ENCODE assay signal across 23 cellular contexts in the genomic region with DNA sequence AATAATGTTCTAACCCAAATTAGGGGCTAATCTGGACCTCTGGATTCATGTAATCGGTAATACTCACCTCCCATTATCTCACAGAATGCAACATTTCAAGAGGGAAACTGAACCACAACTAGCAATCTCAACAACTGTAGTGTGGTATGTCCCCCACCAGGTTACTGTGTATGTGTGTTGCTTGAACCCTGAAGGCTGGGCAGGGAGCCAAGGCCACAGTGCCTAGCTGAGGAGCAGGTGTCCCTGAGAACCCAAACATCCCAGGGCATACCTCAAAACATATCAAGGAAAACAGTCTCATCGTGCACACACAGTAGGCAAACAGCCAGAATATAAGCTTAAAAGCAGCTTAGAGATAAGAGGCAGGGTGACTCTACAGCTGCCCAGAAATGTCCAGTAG. TPM values are rescaled to one million over a fixed set of nuclear protein-coding genes. Genes with fewer than 3 reads are reported as not detected.
DNase-seq lines count a peak whose midpoint lies in the region; ATAC-seq, FAIRE-seq and TF ChIP-seq lines count a peak whose summit lies in the region.
"Had no signal": no experiment of that assay in that cellular context is flagged by ENCODE, and none has a peak within 500 bp of the region (broad histone marks: within the 10 kb centered on the region; RNA-seq: fewer than 3 reads in every experiment).

No MANE protein-coding gene starts in this region.

- H3K27ac ChIP-seq in pancreas, result no peak overlapping the region
- H3K27ac ChIP-seq: A549; BLaER1 treated with 17β-estradiol and CSF1 and Interleukin-3, amounts not matched to agents 10 nM and 100 nM had no signal

- intact Hi-C loops in pancreas (cut with DNase I), result no loop called here

- no peaks in the 10 kb centered on the region for H3K27me3 ChIP-seq in pancreas
- H3K27me3 ChIP-seq: BE2C; BLaER1 treated with 17β-estradiol and CSF1 and Interleukin-3, amounts not matched to agents 10 nM and 100 nM had no signal

- TF ChIP-seq CTCF in pancreas (IDR thresholded peaks at IDR 0.05), result no peak

- H3K4me3 ChIP-seq in Jurkat, Clone E6-1 (ENCODE audit: low read length), result no peak overlapping the region
- H3K4me3 ChIP-seq in pancreas, result no peak overlapping the region
- H3K4me3 ChIP-seq: A549; BLaER1 treated with 17β-estradiol and CSF1 and Interleukin-3, amounts not matched to agents 10 nM and 100 nM had no signal

- H3K36me3 ChIP-seq in pancreas, result peaks cover 0 to 33% (median 7%) of the 10 kb centered on the region in 3 donors

- TF ChIP-seq POLR2A in erythroblast (IDR thresholded peaks at IDR 0.05; ENCODE audit: low read length), result no peak

- DNase-seq in NCI-H82 (lab: John Stamatoyannopoulos, UW) (peak; percentile 55), NCI-H82 treated with DMSO at 0.1 percent for 48 hours (lab: John Stamatoyannopoulos, UW; ENCODE audit: unreplicated experiment) (no peak), erythroblast (lab: John Stamatoyannopoulos, UW) (peak; percentile 10 to 16), pancreas (no peak)
- peak; percentile 56 for DNase-seq in Jurkat, Clone E6-1 (ENCODE audit: low read depth, low spot score)
- DNase-seq: 8988T; ACHN; AML-193; BE2C; Calu3; CD4-positive, alpha-beta T cell; CD8-positive, alpha-beta memory T cell; COR-L47; DMS53; DMS79 treated with DMSO at 0.1 percent for 48 hours; GF-D8; H7; HCEC 1CT had no signal

- ATAC-seq in pancreas (no peak), HG02763 (IDR thresholded peaks at IDR 0.05; ENCODE audit: unreplicated experiment) (no peak)
- ATAC-seq: A549 had no signal

- H3K9me3 ChIP-seq in pancreas, result no peaks in the 10 kb centered on the region
- H3K9me3 ChIP-seq: A549; BE2C; BLaER1 treated with 17β-estradiol and CSF1 and Interleukin-3, amounts not matched to agents 10 nM and 100 nM had no signal

- no peak for FAIRE-seq in pancreas (lab: Jason Lieb, UNC)
- FAIRE-seq: A549, H1 had no signal

- H3K4me1 ChIP-seq in pancreas, result no peaks in the 10 kb centered on the region
- H3K4me1 ChIP-seq: A549, BE2C had no signal

- 61 to 66% methylated on average over 2 of the region's 2 CpGs for WGBS in pancreas, 2 donors

RNA-seq across cellular contexts. Expression of a gene that starts 20.5 kb away (rescaled TPM):
- polyA plus RNA-seq in Jurkat, Clone E6-1 (2012; ENCODE audit: insufficient read depth, insufficient read length), result 7.2 TPM
- total RNA-seq in pancreas, result 1 to 10 TPM; 6.0 to 8.0 (median 6.9) TPM
- 10 to 100 TPM; 22.6 to 33.4 TPM for polyA plus RNA-seq in pancreas

RNA-seq across cellular contexts. Expression of a gene that starts 51.1 kb away (rescaled TPM):
- polyA plus RNA-seq in Jurkat, Clone E6-1 (2012; ENCODE audit: insufficient read depth, insufficient read length), result 0.61 TPM
- total RNA-seq in pancreas, result under 1 TPM; 0.09 to 0.50 (median 0.18) TPM
- polyA plus RNA-seq in pancreas, result under 1 TPM; 0.19 to 0.47 TPM
- total RNA-seq: CD8-positive, alpha-beta memory T cell; G401 had no signal

Comparison
In these comparisons a context has a peak if more than half of its experiments do, and no peak if none do; other contexts are left out.
1. DNase-seq: peak in NCI-H82 (single experiment), Jurkat, Clone E6-1 (single experiment) and erythroblast (2 of 2); none in NCI-H82 treated with DMSO at 0.1 percent for 48 hours (single experiment) and pancreas (0 of 6).